Comparison of ENCODE assay signal across 1 cellular context in genomic region chr2:9247786-9248185, GRCh38.
TF ChIP-seq lines count a peak whose summit lies in the region.

No MANE protein-coding gene starts in this region.

TF ChIP-seq in IMR-90, 13 proteins besides CTCF, POLR2A, EP300 and RAD21 (continued from another document):
- TF ChIP-seq, protein P1, sequence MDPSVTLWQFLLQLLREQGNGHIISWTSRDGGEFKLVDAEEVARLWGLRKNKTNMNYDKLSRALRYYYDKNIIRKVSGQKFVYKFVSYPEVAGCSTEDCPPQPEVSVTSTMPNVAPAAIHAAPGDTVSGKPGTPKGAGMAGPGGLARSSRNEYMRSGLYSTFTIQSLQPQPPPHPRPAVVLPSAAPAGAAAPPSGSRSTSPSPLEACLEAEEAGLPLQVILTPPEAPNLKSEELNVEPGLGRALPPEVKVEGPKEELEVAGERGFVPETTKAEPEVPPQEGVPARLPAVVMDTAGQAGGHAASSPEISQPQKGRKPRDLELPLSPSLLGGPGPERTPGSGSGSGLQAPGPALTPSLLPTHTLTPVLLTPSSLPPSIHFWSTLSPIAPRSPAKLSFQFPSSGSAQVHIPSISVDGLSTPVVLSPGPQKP (IDR thresholded peaks at IDR 0.05; ENCODE audit: borderline replicate concordance, low read depth, low read length) = no peak
- no peak for TF ChIP-seq MAFK (IDR thresholded peaks at IDR 0.05; ENCODE audit: low read depth, low read length)
- TF ChIP-seq CHD1 (IDR thresholded peaks at IDR 0.05; ENCODE audit: low read depth, low read length) = no peak
- no peak for TF ChIP-seq FOS (IDR thresholded peaks at IDR 0.05; ENCODE audit: low read depth, low read length)
- no peak for TF ChIP-seq MAZ (IDR thresholded peaks at IDR 0.05; ENCODE audit: borderline replicate concordance, low read depth, low read length)
- TF ChIP-seq, protein P2, sequence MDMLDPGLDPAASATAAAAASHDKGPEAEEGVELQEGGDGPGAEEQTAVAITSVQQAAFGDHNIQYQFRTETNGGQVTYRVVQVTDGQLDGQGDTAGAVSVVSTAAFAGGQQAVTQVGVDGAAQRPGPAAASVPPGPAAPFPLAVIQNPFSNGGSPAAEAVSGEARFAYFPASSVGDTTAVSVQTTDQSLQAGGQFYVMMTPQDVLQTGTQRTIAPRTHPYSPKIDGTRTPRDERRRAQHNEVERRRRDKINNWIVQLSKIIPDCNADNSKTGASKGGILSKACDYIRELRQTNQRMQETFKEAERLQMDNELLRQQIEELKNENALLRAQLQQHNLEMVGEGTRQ (IDR thresholded peaks at IDR 0.05; ENCODE audit: low read depth, low read length) = no peak
- TF ChIP-seq RFX5 (IDR thresholded peaks at IDR 0.05; ENCODE audit: low read depth, low read length) = no peak
